Comparison of ENCODE assay signal across 16 cellular contexts in the genomic region with DNA sequence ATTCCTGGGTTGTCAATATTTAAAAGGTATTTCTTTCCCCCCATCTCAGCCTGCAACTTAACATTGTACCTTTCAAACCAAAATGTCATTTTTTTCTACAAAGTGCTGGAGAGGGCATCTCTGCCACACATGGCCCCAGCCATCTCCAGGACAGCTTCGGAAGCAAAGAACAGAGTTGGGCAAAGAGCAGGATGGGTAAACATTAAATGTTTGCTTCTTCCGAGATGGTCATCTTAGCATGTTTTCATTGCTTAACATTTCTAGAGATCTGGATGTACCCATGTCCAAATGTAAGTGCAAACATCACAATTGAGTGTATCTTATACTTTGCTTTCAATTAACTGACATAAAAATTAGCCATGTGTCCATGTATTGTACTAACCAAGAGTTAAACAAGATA. TPM values are rescaled to one million over a fixed set of nuclear protein-coding genes. Genes with fewer than 3 reads are reported as not detected.
A peak's percentile ranks its signal among the peaks of the same experiment; 100 is the strongest.
DNase-seq lines count a peak whose midpoint lies in the region; ATAC-seq and TF ChIP-seq lines count a peak whose summit lies in the region.
"Had no signal": no experiment of that assay in that cellular context is flagged by ENCODE, and none has a peak within 500 bp of the region (broad histone marks: within the 10 kb centered on the region; RNA-seq: fewer than 3 reads in every experiment).

No MANE protein-coding gene starts in this region.

- CTCF ChIA-PET in CD4-positive, alpha-beta T cell (lab: Charles Lee) = interaction anchor here (1.0 to 1.4 kb wide), 3 partner anchors 36 to 137 kb away, joined by 3 to 4 read pairs (median 4); no protein-coding TSS in a partner anchor

- peaks cover 97% of the 10 kb centered on the region for H3K36me3 Mint-ChIP-seq in CD4-positive, alpha-beta T cell (ENCODE audit: low read depth)
- peaks cover 65% of the 10 kb centered on the region for H3K36me3 Mint-ChIP-seq in effector memory CD8-positive, alpha-beta T cell (ENCODE audit: insufficient read depth)
- H3K36me3 Mint-ChIP-seq in stimulated activated effector memory CD8-positive, alpha-beta T cell treated with anti-CD3 and anti-CD28 coated beads, Interleukin-12 subunit alpha, Interleukin-12 subunit beta, amount 100 ng/mL, for 72 hours = peaks cover 72% of the 10 kb centered on the region

- POLR2A ChIA-PET in CD4-positive, alpha-beta T cell (lab: Charles Lee) = no interaction called here

- H3K4me3 ChIP-seq in LNCaP clone FGC (ENCODE audit: low read depth, low read length) (no peak overlapping the region), MG63 (no peak overlapping the region)
- H3K4me3 ChIP-seq: GM23248 had no signal

- H3K36me3 ChIP-seq in MG63 = no peaks in the 10 kb centered on the region

- no peak for TF ChIP-seq CTCF in CD4-positive, alpha-beta T cell (IDR thresholded peaks at IDR 0.05)
- TF ChIP-seq CTCF in LNCaP clone FGC (IDR thresholded peaks at IDR 0.05; ENCODE audit: control insufficient read depth, extremely low read depth, insufficient read depth) = no peak

- no peaks in the 10 kb centered on the region for H3K4me1 Mint-ChIP-seq in CD4-positive, alpha-beta T cell (ENCODE audit: low read depth)
- H3K4me1 Mint-ChIP-seq in effector memory CD8-positive, alpha-beta T cell (ENCODE audit: low read depth in 2 of 2) = peaks cover 9 to 17% of the 10 kb centered on the region in 2 donors
- H3K4me1 Mint-ChIP-seq in stimulated activated effector memory CD8-positive, alpha-beta T cell treated with anti-CD3 and anti-CD28 coated beads, Interleukin-12 subunit alpha, Interleukin-12 subunit beta, amount 100 ng/mL, for 72 hours = peaks cover 10% of the 10 kb centered on the region

- no peak for DNase-seq in CD4-positive, alpha-beta T cell
- DNase-seq in LNCaP clone FGC (ENCODE audit: low read depth) (peak; percentile 30), GDM1 (lab: John Stamatoyannopoulos, UW) (no peak), MG63 (no peak)
- no peak for DNase-seq in effector memory CD8-positive, alpha-beta T cell
- DNase-seq in stimulated activated effector memory CD8-positive, alpha-beta T cell treated with anti-CD3 and anti-CD28 coated beads, Interleukin-12 subunit alpha, Interleukin-12 subunit beta, amount 100 ng/mL, for 72 hours (ENCODE audit: low spot score in 2 of 2) = no peak
- DNase-seq: C1 segment of cervical spinal cord; CD8-positive, alpha-beta T cell; COR-L47; DND-41; GF-D8; GM23248 had no signal

- H3K27me3 ChIP-seq in CD4-positive, alpha-beta T cell (ENCODE audit: control insufficient read depth, insufficient read depth, low read length) = no peaks in the 10 kb centered on the region
- H3K27me3 ChIP-seq in MG63 = no peaks in the 10 kb centered on the region

- no peaks in the 10 kb centered on the region for H3K27me3 Mint-ChIP-seq in CD4-positive, alpha-beta T cell
- no peaks in the 10 kb centered on the region for H3K27me3 Mint-ChIP-seq in effector memory CD8-positive, alpha-beta T cell
- H3K27me3 Mint-ChIP-seq: B cell had no signal

- no peaks in the 10 kb centered on the region for H3K9me3 Mint-ChIP-seq in CD4-positive, alpha-beta T cell
- no peaks in the 10 kb centered on the region for H3K9me3 Mint-ChIP-seq in effector memory CD8-positive, alpha-beta T cell
- no peaks in the 10 kb centered on the region for H3K9me3 Mint-ChIP-seq in stimulated activated effector memory CD8-positive, alpha-beta T cell treated with anti-CD3 and anti-CD28 coated beads, Interleukin-12 subunit alpha, Interleukin-12 subunit beta, amount 100 ng/mL, for 72 hours
- H3K9me3 Mint-ChIP-seq: CD8-positive, alpha-beta T cell had no signal

- peak overlapping the region; percentile 32 for H3K27ac Mint-ChIP-seq in CD4-positive, alpha-beta T cell
- peak overlapping the region; percentile 49 to 66 for H3K27ac Mint-ChIP-seq in effector memory CD8-positive, alpha-beta T cell
- peak overlapping the region; percentile 82 for H3K27ac Mint-ChIP-seq in stimulated activated effector memory CD8-positive, alpha-beta T cell treated with anti-CD3 and anti-CD28 coated beads, Interleukin-12 subunit alpha, Interleukin-12 subunit beta, amount 100 ng/mL, for 72 hours
- H3K27ac Mint-ChIP-seq: B cell; CD8-positive, alpha-beta T cell had no signal

- H3K27ac ChIP-seq in CD4-positive, alpha-beta T cell (ENCODE audit: low read depth, low read length) = no peak overlapping the region
- H3K27ac ChIP-seq: GM23248, HL-60 had no signal

- no peak for ATAC-seq in CD4-positive, alpha-beta T cell (ENCODE audit: poor library complexity)
- no peak for ATAC-seq in effector memory CD8-positive, alpha-beta T cell (replicated peaks)
- ATAC-seq in stimulated activated effector memory CD8-positive, alpha-beta T cell treated with anti-CD3 and anti-CD28 coated beads, Interleukin-12 subunit alpha, Interleukin-12 subunit beta, amount 100 ng/mL, for 72 hours = no peak
- ATAC-seq in GM21723 (IDR thresholded peaks at IDR 0.05; ENCODE audit: unreplicated experiment) = no peak
- ATAC-seq: CD8-positive, alpha-beta T cell; HCT116 had no signal

- H3K4me3 Mint-ChIP-seq in CD4-positive, alpha-beta T cell = no peak overlapping the region
- H3K4me3 Mint-ChIP-seq in effector memory CD8-positive, alpha-beta T cell = no peak overlapping the region
- H3K4me3 Mint-ChIP-seq in stimulated activated effector memory CD8-positive, alpha-beta T cell treated with anti-CD3 and anti-CD28 coated beads, Interleukin-12 subunit alpha, Interleukin-12 subunit beta, amount 100 ng/mL, for 72 hours = no peak overlapping the region
- H3K4me3 Mint-ChIP-seq: B cell; CD8-positive, alpha-beta T cell had no signal

- no peaks in the 10 kb centered on the region for H3K9me3 ChIP-seq in CD4-positive, alpha-beta T cell (ENCODE audit: control insufficient read depth, low read length)
- no peaks in the 10 kb centered on the region for H3K9me3 ChIP-seq in MG63

- intact Hi-C loops in CD4-positive, alpha-beta T cell (cut with DNase I, micrococcal nuclease) = no loop called here

RNA-seq across cellular contexts. Expression of gene F2RL2, which starts 14.3 kb away (rescaled TPM):
- not detected for total RNA-seq in CD4-positive, alpha-beta T cell
- 0.20 and 9.5 TPM in 2 replicates for total RNA-seq in MG63 (2014; rRNA removed; shearing (Covaris generic); ENCODE audit: low replicate concordance)
- total RNA-seq: B cell; CD8-positive, alpha-beta T cell; GM23248 had no signal

Comparison
In these comparisons a context has a peak if more than half of its experiments do, and no peak if none do; other contexts are left out.
1. H3K27ac Mint-ChIP-seq: peak in every context shown above with its lines; median percentile 82 in stimulated activated effector memory CD8-positive, alpha-beta T cell treated with anti-CD3 and anti-CD28 coated beads, Interleukin-12 subunit alpha, Interleukin-12 subunit beta, amount 100 ng/mL, for 72 hours; 58 in effector memory CD8-positive, alpha-beta T cell; 32 in CD4-positive, alpha-beta T cell.